In the genomic region with DNA sequence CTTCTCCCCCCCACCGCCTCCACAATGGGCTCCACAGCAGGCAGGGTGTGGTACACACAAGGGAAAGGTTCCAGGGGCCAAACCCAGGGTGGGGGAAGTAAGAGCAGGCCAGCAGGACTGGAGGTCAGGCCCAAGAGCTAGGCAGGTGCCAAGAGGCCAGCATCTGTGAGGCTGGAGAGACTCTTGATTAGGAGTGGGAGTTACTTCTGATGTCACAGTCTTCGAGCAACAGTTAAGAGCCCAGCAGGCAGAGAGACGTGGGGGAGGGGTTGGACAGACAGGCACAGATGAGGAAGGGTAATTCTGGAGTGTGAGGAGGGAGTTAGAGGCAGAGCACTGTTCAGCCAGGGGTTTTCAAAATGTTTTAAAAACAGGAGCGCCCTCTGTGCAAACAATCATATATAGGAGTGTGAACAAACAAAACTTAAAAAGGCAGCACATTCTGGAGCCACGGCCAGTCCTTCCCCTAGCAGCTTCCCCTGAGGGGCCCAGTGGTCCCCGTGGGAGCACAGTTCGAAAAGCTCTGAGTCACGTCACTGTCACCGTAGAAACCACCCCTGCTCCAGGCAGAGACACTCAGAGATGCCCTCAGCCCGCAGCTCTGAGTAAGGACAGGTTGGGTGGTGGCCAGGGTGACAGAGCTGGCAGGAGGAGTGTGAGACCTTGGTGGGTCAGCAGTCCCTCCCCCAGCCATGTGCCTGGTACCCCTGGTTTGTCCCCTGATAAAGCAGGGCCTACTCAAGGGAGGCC, we compare ENCODE assay signal across 1 cellular context.
TF ChIP-seq lines count a peak whose summit lies in the region.

No MANE protein-coding gene starts in this region.

TF ChIP-seq in K562, 482 proteins besides CTCF, POLR2A, EP300 and RAD21 (continued from another document and continues in another):
- TF ChIP-seq, protein P1, sequence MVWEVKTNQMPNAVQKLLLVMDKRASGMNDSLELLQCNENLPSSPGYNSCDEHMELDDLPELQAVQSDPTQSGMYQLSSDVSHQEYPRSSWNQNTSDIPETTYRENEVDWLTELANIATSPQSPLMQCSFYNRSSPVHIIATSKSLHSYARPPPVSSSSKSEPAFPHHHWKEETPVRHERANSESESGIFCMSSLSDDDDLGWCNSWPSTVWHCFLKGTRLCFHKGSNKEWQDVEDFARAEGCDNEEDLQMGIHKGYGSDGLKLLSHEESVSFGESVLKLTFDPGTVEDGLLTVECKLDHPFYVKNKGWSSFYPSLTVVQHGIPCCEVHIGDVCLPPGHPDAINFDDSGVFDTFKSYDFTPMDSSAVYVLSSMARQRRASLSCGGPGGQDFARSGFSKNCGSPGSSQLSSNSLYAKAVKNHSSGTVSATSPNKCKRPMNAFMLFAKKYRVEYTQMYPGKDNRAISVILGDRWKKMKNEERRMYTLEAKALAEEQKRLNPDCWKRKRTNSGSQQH (CRISPR knock-in tag; IDR thresholded peaks at IDR 0.05): 0 out of 2 replicates have a peak, but pooled peaks have one; percentile 54
- TF ChIP-seq, protein P2, sequence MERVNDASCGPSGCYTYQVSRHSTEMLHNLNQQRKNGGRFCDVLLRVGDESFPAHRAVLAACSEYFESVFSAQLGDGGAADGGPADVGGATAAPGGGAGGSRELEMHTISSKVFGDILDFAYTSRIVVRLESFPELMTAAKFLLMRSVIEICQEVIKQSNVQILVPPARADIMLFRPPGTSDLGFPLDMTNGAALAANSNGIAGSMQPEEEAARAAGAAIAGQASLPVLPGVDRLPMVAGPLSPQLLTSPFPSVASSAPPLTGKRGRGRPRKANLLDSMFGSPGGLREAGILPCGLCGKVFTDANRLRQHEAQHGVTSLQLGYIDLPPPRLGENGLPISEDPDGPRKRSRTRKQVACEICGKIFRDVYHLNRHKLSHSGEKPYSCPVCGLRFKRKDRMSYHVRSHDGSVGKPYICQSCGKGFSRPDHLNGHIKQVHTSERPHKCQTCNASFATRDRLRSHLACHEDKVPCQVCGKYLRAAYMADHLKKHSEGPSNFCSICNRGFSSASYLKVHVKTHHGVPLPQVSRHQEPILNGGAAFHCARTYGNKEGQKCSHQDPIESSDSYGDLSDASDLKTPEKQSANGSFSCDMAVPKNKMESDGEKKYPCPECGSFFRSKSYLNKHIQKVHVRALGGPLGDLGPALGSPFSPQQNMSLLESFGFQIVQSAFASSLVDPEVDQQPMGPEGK (CRISPR knock-in tag; IDR thresholded peaks at IDR 0.05; ENCODE audit: borderline replicate concordance): no peak
- TF ChIP-seq XRCC4 (IDR thresholded peaks at IDR 0.05; ENCODE audit: extremely low read depth, insufficient read depth, insufficient read length) (no peak), CREBBP (IDR thresholded peaks at IDR 0.05; ENCODE audit: low read depth, low read length) (no peak), CCNT2 (IDR thresholded peaks at IDR 0.05; ENCODE audit: borderline replicate concordance, extremely low read depth, insufficient read length, low read depth, low read length) (no peak), TCFL5 (CRISPR knock-in tag; conservative IDR thresholded peaks at IDR 0.05) (no peak), PHB (CRISPR knock-in tag; IDR thresholded peaks at IDR 0.05) (no peak), SMAD1 (IDR thresholded peaks at IDR 0.05; ENCODE audit: low read depth, low read length, partially characterized antibody) (no peak), YBX1 (IDR thresholded peaks at IDR 0.05) (no peak), ZNF780A (CRISPR knock-in tag; IDR thresholded peaks at IDR 0.05) (no peak), PRPF4 (IDR thresholded peaks at IDR 0.05; ENCODE audit: insufficient read depth, low read depth, low read length, poor library complexity, severe bottlenecking) (no peak), CBFB (CRISPR knock-in tag; IDR thresholded peaks at IDR 0.05) (peak; percentile 48; the same call in 1 of the 2 replicates), FOXM1 (IDR thresholded peaks at IDR 0.05; ENCODE audit: low read depth) (no peak), FOXM1 (CRISPR knock-in tag; IDR thresholded peaks at IDR 0.05; ENCODE audit: low read depth) (no peak), KLF6 (CRISPR knock-in tag; IDR thresholded peaks at IDR 0.05; ENCODE audit: borderline replicate concordance) (no peak), POU5F1 (IDR thresholded peaks at IDR 0.05; ENCODE audit: borderline replicate concordance, low read depth, low read length, partially characterized antibody) (no peak), ZNF212 (CRISPR knock-in tag; IDR thresholded peaks at IDR 0.05) (no peak), ZNF644 (tag; IDR thresholded peaks at IDR 0.05; ENCODE audit: low read depth) (no peak), ARID1B (IDR thresholded peaks at IDR 0.05) (peak; percentile 74), NR2F6 (CRISPR knock-in tag; IDR thresholded peaks at IDR 0.05) (no peak; the same call in 1 of the 2 replicates), THRAP3 (IDR thresholded peaks at IDR 0.05; ENCODE audit: borderline replicate concordance) (no peak), CBFA2T3 (IDR thresholded peaks at IDR 0.05) (peak; percentile 86), GTF2A2 (tag; IDR thresholded peaks at IDR 0.05) (no peak), ZNF124 (CRISPR knock-in tag; IDR thresholded peaks at IDR 0.05) (no peak)
- TF ChIP-seq, protein P3, sequence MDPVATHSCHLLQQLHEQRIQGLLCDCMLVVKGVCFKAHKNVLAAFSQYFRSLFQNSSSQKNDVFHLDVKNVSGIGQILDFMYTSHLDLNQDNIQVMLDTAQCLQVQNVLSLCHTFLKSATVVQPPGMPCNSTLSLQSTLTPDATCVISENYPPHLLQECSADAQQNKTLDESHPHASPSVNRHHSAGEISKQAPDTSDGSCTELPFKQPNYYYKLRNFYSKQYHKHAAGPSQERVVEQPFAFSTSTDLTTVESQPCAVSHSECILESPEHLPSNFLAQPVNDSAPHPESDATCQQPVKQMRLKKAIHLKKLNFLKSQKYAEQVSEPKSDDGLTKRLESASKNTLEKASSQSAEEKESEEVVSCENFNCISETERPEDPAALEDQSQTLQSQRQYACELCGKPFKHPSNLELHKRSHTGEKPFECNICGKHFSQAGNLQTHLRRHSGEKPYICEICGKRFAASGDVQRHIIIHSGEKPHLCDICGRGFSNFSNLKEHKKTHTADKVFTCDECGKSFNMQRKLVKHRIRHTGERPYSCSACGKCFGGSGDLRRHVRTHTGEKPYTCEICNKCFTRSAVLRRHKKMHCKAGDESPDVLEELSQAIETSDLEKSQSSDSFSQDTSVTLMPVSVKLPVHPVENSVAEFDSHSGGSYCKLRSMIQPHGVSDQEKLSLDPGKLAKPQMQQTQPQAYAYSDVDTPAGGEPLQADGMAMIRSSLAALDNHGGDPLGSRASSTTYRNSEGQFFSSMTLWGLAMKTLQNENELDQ (CRISPR knock-in tag; IDR thresholded peaks at IDR 0.05; ENCODE audit: borderline replicate concordance): no peak
- TF ChIP-seq, protein P4, sequence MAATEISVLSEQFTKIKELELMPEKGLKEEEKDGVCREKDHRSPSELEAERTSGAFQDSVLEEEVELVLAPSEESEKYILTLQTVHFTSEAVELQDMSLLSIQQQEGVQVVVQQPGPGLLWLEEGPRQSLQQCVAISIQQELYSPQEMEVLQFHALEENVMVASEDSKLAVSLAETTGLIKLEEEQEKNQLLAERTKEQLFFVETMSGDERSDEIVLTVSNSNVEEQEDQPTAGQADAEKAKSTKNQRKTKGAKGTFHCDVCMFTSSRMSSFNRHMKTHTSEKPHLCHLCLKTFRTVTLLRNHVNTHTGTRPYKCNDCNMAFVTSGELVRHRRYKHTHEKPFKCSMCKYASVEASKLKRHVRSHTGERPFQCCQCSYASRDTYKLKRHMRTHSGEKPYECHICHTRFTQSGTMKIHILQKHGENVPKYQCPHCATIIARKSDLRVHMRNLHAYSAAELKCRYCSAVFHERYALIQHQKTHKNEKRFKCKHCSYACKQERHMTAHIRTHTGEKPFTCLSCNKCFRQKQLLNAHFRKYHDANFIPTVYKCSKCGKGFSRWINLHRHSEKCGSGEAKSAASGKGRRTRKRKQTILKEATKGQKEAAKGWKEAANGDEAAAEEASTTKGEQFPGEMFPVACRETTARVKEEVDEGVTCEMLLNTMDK (IDR thresholded peaks at IDR 0.05; ENCODE audit: borderline replicate concordance, insufficient read depth, low read depth, low read length, poor library complexity, severe bottlenecking): no peak
- TF ChIP-seq, protein P5, sequence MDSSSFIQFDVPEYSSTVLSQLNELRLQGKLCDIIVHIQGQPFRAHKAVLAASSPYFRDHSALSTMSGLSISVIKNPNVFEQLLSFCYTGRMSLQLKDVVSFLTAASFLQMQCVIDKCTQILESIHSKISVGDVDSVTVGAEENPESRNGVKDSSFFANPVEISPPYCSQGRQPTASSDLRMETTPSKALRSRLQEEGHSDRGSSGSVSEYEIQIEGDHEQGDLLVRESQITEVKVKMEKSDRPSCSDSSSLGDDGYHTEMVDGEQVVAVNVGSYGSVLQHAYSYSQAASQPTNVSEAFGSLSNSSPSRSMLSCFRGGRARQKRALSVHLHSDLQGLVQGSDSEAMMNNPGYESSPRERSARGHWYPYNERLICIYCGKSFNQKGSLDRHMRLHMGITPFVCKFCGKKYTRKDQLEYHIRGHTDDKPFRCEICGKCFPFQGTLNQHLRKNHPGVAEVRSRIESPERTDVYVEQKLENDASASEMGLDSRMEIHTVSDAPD (CRISPR knock-in tag; IDR thresholded peaks at IDR 0.05): no peak
- TF ChIP-seq, protein P6, sequence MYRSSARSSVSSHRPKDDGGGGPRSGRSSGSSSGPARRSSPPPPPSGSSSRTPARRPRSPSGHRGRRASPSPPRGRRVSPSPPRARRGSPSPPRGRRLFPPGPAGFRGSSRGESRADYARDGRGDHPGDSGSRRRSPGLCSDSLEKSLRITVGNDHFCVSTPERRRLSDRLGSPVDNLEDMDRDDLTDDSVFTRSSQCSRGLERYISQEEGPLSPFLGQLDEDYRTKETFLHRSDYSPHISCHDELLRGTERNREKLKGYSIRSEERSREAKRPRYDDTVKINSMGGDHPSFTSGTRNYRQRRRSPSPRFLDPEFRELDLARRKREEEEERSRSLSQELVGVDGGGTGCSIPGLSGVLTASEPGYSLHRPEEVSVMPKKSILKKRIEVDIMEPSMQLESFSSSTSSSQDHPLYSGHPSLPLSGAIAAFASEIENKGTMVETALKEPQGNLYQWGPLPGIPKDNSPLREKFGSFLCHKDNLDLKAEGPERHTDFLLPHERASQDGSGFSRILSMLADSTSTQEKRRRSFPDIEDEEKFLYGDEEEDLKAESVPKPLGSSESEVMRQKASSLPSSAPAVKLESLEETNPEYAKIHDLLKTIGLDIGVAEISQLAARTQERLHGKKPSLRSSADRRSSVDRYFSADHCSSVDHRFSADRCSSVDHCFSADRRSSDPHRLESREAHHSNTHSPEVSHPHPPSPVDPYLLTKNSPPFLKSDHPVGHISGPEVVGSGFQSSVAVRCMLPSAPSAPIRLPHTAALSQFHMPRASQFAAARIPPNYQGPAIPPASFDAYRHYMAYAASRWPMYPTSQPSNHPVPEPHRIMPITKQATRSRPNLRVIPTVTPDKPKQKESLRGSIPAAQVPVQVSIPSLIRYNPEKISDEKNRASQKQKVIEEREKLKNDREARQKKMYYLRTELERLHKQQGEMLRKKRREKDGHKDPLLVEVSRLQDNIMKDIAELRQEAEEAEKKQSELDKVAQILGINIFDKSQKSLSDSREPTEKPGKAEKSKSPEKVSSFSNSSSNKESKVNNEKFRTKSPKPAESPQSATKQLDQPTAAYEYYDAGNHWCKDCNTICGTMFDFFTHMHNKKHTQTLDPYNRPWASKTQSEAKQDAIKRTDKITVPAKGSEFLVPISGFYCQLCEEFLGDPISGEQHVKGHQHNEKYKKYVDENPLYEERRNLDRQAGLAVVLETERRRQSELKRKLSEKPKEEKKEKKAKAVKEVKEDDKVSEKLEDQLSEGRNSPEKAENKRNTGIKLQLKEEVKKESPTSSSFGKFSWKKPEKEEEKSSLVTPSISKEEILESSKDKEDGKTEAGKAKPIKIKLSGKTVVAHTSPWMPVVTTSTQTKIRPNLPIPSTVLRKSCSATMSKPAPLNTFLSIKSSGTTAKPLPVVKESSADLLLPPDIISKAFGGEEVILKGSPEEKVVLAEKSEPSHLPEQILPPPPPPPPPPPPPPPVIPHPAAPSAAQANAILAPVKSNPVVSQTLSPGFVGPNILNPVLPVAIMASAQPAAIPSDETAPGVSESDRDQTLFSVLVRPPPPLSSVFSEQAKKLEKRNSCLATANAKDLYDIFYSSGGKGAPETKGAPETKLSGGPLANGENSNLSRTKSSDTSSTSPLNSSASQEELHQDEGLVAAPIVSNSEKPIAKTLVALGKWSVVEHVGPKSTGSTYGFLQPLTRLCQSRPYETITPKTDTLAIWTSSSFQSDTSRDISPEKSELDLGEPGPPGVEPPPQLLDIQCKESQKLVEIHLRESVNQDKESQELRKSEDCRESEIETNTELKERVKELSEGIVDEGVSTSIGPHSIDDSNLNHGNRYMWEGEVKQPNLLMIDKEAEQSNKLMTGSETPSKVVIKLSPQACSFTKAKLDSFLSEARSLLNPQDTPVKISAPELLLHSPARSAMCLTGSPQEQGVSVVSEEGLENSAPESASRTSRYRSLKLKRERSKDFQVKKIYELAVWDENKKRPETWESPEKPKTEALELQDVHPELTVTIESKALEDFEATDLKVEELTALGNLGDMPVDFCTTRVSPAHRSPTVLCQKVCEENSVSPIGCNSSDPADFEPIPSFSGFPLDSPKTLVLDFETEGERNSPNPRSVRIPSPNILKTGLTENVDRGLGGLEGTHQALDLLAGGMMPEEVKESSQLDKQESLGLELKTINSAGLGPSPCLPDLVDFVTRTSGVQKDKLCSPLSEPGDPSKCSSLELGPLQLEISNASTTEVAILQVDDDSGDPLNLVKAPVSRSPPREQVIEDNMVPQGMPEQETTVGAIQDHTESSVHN (IDR thresholded peaks at IDR 0.05; ENCODE audit: borderline replicate concordance in 1 of 2, low read depth in 1 of 2): no peak
- TF ChIP-seq, protein P7, sequence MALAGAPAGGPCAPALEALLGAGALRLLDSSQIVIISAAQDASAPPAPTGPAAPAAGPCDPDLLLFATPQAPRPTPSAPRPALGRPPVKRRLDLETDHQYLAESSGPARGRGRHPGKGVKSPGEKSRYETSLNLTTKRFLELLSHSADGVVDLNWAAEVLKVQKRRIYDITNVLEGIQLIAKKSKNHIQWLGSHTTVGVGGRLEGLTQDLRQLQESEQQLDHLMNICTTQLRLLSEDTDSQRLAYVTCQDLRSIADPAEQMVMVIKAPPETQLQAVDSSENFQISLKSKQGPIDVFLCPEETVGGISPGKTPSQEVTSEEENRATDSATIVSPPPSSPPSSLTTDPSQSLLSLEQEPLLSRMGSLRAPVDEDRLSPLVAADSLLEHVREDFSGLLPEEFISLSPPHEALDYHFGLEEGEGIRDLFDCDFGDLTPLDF (CRISPR knock-in tag; IDR thresholded peaks at IDR 0.05): no peak
- TF ChIP-seq, protein P8, sequence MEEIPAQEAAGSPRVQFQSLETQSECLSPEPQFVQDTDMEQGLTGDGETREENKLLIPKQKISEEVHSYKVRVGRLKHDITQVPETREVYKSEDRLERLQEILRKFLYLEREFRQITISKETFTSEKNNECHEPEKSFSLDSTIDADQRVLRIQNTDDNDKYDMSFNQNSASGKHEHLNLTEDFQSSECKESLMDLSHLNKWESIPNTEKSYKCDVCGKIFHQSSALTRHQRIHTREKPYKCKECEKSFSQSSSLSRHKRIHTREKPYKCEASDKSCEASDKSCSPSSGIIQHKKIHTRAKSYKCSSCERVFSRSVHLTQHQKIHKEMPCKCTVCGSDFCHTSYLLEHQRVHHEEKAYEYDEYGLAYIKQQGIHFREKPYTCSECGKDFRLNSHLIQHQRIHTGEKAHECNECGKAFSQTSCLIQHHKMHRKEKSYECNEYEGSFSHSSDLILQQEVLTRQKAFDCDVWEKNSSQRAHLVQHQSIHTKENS (CRISPR knock-in tag; IDR thresholded peaks at IDR 0.05): no peak
- TF ChIP-seq, protein P9, sequence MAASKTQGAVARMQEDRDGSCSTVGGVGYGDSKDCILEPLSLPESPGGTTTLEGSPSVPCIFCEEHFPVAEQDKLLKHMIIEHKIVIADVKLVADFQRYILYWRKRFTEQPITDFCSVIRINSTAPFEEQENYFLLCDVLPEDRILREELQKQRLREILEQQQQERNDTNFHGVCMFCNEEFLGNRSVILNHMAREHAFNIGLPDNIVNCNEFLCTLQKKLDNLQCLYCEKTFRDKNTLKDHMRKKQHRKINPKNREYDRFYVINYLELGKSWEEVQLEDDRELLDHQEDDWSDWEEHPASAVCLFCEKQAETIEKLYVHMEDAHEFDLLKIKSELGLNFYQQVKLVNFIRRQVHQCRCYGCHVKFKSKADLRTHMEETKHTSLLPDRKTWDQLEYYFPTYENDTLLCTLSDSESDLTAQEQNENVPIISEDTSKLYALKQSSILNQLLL (CRISPR knock-in tag; IDR thresholded peaks at IDR 0.05; ENCODE audit: borderline replicate concordance): no peak
